Comparison of ENCODE assay signal across 8 cellular contexts in the genomic region with DNA sequence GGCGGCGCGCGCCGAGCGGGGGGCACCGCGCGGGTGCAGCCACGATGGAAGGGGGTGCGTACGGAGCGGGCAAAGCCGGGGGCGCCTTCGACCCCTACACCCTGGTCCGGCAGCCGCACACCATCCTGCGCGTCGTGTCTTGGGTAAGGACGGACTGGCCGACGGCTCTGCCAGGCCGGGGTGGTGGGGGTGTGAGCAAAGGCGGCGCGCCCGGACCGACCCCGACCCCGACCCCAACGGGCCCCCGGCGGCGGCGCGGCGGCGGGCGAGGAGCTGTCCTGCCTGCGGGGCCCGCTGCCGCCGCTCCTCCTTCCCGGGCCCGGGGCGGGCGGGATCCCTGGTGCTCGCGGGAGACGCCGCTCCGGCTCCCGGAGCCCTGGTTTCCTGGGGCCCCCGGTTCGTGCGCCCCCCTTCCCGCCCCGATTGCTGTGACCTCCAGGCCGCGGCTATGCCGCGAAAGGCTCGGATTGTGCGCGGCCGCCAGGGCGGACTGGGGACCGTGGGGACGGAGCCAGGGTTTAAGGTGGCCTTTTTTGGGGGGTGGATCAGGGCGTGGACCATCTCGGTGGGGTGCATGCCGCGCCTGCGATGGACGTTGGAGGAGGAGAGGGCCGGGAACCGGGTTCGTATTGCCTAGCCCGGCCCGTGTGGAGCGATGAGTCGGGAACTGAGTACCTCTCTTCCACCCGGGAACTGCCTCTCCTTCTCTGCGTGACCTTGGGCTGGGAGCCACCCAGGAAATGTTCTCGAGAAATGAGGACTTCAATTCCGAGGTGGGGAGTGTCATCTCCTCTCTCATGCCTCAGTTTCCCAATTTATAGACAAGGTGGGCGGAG. TPM values are rescaled to one million over a fixed set of nuclear protein-coding genes. Genes with fewer than 3 reads are reported as not detected.
A peak's percentile ranks its signal among the peaks of the same experiment; 100 is the strongest.
DNase-seq lines count a peak whose midpoint lies in the region; ATAC-seq, FAIRE-seq and TF ChIP-seq lines count a peak whose summit lies in the region.

Gene SYNGR1 (plus strand): TSS at position 25 of the 836 bp plus-strand sequence. CDS start 20 bp downstream, at position 45.

- peak within 1 kb of the TSS; percentile 91 for H4K8ac ChIP-seq in H1 (ENCODE audit: extremely low read depth, insufficient read depth, low read length)

- H4K91ac ChIP-seq in H1 (replicated peaks; ENCODE audit: insufficient read length, low read length): peak within 1 kb of the TSS; percentile 48

- no peak for FAIRE-seq in H1 (lab: Jason Lieb, UNC)

- H3K4me3 ChIP-seq in GM08714 (ENCODE audit: low read length): peak within 1 kb of the TSS; percentile 53
- peak within 1 kb of the TSS; percentile 75 for H3K4me3 ChIP-seq in PC-3 (ENCODE audit: low read length)
- peak within 1 kb of the TSS; percentile 70 to 93 (median 74) for H3K4me3 ChIP-seq in H1 (ENCODE audit: extremely low read depth in 1 of 4, insufficient read depth in 2 of 4, low read depth in 3 of 4, low read length in 4 of 4)
- no peak within 1 kb of the TSS for H3K4me3 ChIP-seq in mucosa of stomach (ENCODE audit: low read length)
- H3K4me3 ChIP-seq in aorta (ENCODE audit: low read length in 2 of 2): peak within 1 kb of the TSS; percentile 54 to 59

- CTCF ChIA-PET in PC-3 (lab: Charles Lee) (interaction anchor here (0.6 kb wide), 1 partner anchor 72 kb away, joined by 3 read pairs; no protein-coding TSS in a partner anchor), H1 (lab: Charles Lee; ENCODE audit: partially characterized antibody) (interaction anchor here (0.7 to 2.4 kb wide), 5 partner anchors 19 to 164 kb away, joined by 3 to 10 read pairs (median 4); no protein-coding TSS in a partner anchor)

- TF ChIP-seq EP300 in H1 (IDR thresholded peaks at IDR 0.05; ENCODE audit: borderline replicate concordance in 1 of 2, low read depth in 2 of 2, low read length in 2 of 2): no peak

- no peaks in the 10 kb centered on the region for H3K79me2 ChIP-seq in PC-3 (ENCODE audit: low read length)
- H3K79me2 ChIP-seq in H1 (ENCODE audit: control insufficient read depth in 1 of 2, insufficient read depth in 2 of 2, low read length in 2 of 2): peaks cover 0 to 5% of the 10 kb centered on the region in 2 experiments; a peak in 1 of 4 replicates

- H3K23ac ChIP-seq in H1 (ENCODE audit: insufficient read length): no peak within 1 kb of the TSS

- POLR2A ChIA-PET in PC-3 (lab: Charles Lee; ENCODE audit: unreplicated experiment) (no interaction called here), H1 (lab: Charles Lee; ENCODE audit: partially characterized antibody) (interaction anchor here (0.6 to 22.5 kb wide), 8 partner anchors 9 to 375 kb away, joined by 3 to 413 read pairs (median 3); partner anchors contain the start of gene RPL3)

- H4K20me1 ChIP-seq in PC-3 (ENCODE audit: low read length) (no peaks in the 10 kb centered on the region), H1 (replicated peaks in 1 of 2; ENCODE audit: control insufficient read depth in 1 of 2, insufficient read depth in 2 of 2, low read length in 2 of 2) (peaks cover 0 to 5% of the 10 kb centered on the region in 2 experiments)

- H3K9ac ChIP-seq in PC-3 (ENCODE audit: low read length) (peak within 1 kb of the TSS; percentile 40), H1 (replicated peaks in 1 of 4; ENCODE audit: extremely low read depth in 1 of 4, low read depth in 3 of 4, low read length in 3 of 4) (peak within 1 kb of the TSS in 3 of 4 experiments; percentile 42 to 74 (median 64); a peak in 5 of 7 replicates), mucosa of stomach (ENCODE audit: low read length) (peak within 1 kb of the TSS; percentile 57)

- H3K4me2 ChIP-seq in PC-3 (ENCODE audit: low read length) (peak within 1 kb of the TSS; percentile 91), H1 (ENCODE audit: insufficient read depth in 1 of 2, low read depth in 2 of 2, low read length in 2 of 2) (peak within 1 kb of the TSS; percentile 86 to 98)

- H2AK5ac ChIP-seq in H1 (ENCODE audit: low read depth, low read length): no peak within 1 kb of the TSS

- H3K23me2 ChIP-seq in H1 (ENCODE audit: low read depth, low read length): peaks cover 13% of the 10 kb centered on the region

- H3K27ac ChIP-seq in PC-3 (ENCODE audit: low read length): no peak within 1 kb of the TSS
- no peak within 1 kb of the TSS for H3K27ac ChIP-seq in H1 (ENCODE audit: low read depth, low read length)
- no peak within 1 kb of the TSS for H3K27ac ChIP-seq in aorta (ENCODE audit: low read depth in 1 of 2, low read length in 2 of 2)

- TF ChIP-seq RAD21 in H1 (IDR thresholded peaks at IDR 0.05 in 1 of 2, conservative IDR thresholded peaks at IDR 0.05 in 1 of 2; ENCODE audit: low read depth in 2 of 2, low read length in 2 of 2): no peak

- H2BK15ac ChIP-seq in H1 (ENCODE audit: low read length): peak within 1 kb of the TSS; percentile 55; the same call in 1 of the 2 replicates

- H3K56ac ChIP-seq in H1 (replicated peaks; ENCODE audit: insufficient read length, low read depth, low read length): no peak within 1 kb of the TSS

- ATAC-seq in PC-3 (peak; percentile 43), aorta (ENCODE audit: low FRiP score) (peak; percentile 28), GM18858 (IDR thresholded peaks at IDR 0.05; ENCODE audit: unreplicated experiment) (no peak), HG03135 (IDR thresholded peaks at IDR 0.05; ENCODE audit: unreplicated experiment) (no peak)

- no TSS peak for BruUV-seq in PC-3 (replicated peaks; lab: Mats Ljungman, UMichigan)

- peak within 1 kb of the TSS; percentile 87 for H3K18ac ChIP-seq in H1 (ENCODE audit: extremely low read depth, low read length)

- H3K79me1 ChIP-seq in H1 (ENCODE audit: low read depth, low read length): peaks cover 7% of the 10 kb centered on the region

- peak within 1 kb of the TSS; percentile 40 for H2BK20ac ChIP-seq in H1 (ENCODE audit: low read length)

- no peak for TF ChIP-seq CTCF in PC-3 (conservative IDR thresholded peaks at IDR 0.05; ENCODE audit: low read depth, low read length)
- TF ChIP-seq CTCF in H1 (IDR thresholded peaks at IDR 0.05; ENCODE audit: control extremely low read depth in 1 of 3, insufficient read depth in 1 of 3, low read depth in 1 of 3, low read length in 3 of 3): no peak

- H3F3A ChIP-seq in PC-3 (ENCODE audit: low read length, unreplicated experiment): no peaks in the 10 kb centered on the region

- H2BK12ac ChIP-seq in H1 (ENCODE audit: low read depth, low read length): peak within 1 kb of the TSS; percentile 69; the same call in 1 of the 2 replicates

- no peaks in the 10 kb centered on the region for H3K36me3 ChIP-seq in PC-3 (ENCODE audit: low read depth, low read length)
- no peaks in the 10 kb centered on the region for H3K36me3 ChIP-seq in H1 (ENCODE audit: control insufficient read depth in 2 of 4, insufficient read depth in 4 of 4, low read length in 3 of 4)
- no peaks in the 10 kb centered on the region for H3K36me3 ChIP-seq in mucosa of stomach (ENCODE audit: control insufficient read depth, insufficient read depth, low read length)
- H3K36me3 ChIP-seq in aorta (ENCODE audit: control insufficient read depth in 1 of 2, insufficient read depth in 2 of 2, low read length in 1 of 2): no peaks in the 10 kb centered on the region

- DNase-seq in PC-3: no peak
- no peak for DNase-seq in H1 (ENCODE audit: low read depth in 1 of 2, low spot score in 2 of 2)
- no peak for DNase-seq in aorta
- DNase-seq in GDM1 (lab: John Stamatoyannopoulos, UW): no peak

- H4K5ac ChIP-seq in H1 (ENCODE audit: insufficient read length, low read depth, low read length): peak within 1 kb of the TSS; percentile 40

- H3K9me3 ChIP-seq in PC-3 (ENCODE audit: low read length) (no peaks in the 10 kb centered on the region), H1 (ENCODE audit: insufficient read depth in 2 of 2, low read depth in 1 of 2, low read length in 1 of 2) (no peaks in the 10 kb centered on the region), mucosa of stomach (ENCODE audit: control insufficient read depth, low read length) (no peaks in the 10 kb centered on the region), aorta (ENCODE audit: control insufficient read depth, low read length) (no peaks in the 10 kb centered on the region)

- TF ChIP-seq POLR2A in H1 (IDR thresholded peaks at IDR 0.05; ENCODE audit: control extremely low read depth in 1 of 2, low read depth in 2 of 2, low read length in 2 of 2): no peak; a peak in 1 of 3 replicates

- no peak within 1 kb of the TSS for H2BK120ac ChIP-seq in H1 (replicated peaks; ENCODE audit: low read depth, low read length)

- intact Hi-C loops in PC-3 (cut with micrococcal nuclease) (no loop called here), aorta (cut with DNase I) (no loop called here)

- H2AFZ ChIP-seq in PC-3 (ENCODE audit: low read length) (peak within 1 kb of the TSS; percentile 92), H1 (ENCODE audit: low read length) (peak within 1 kb of the TSS; percentile 91; the same call in 1 of the 2 replicates)

- no peak within 1 kb of the TSS for H3K4ac ChIP-seq in H1 (replicated peaks; ENCODE audit: insufficient read length, low read depth, low read length)

- H3K27me3 ChIP-seq in PC-3 (ENCODE audit: low read length) (no peaks in the 10 kb centered on the region), H1 (replicated peaks in 1 of 4; ENCODE audit: control insufficient read depth in 3 of 4, extremely low read depth in 1 of 4, insufficient read depth in 3 of 4, low read length in 3 of 4) (peaks cover 0 to 4% (median 4%) of the 10 kb centered on the region in 4 experiments; a peak in 2 of 7 replicates), mucosa of stomach (ENCODE audit: control insufficient read depth, insufficient read depth, low read length) (peaks cover 20% of the 10 kb centered on the region), aorta (ENCODE audit: control insufficient read depth in 1 of 2, insufficient read depth in 2 of 2, low read length in 1 of 2) (no peaks in the 10 kb centered on the region)

- 10% methylated on average over 31 of the region's 89 CpGs; no CpG with 5 or more reads in 1 of the 2 experiments for WGBS in H1 (ENCODE audit: extremely low coverage in 1 of 2, insufficient coverage in 1 of 2, insufficient read length in 1 of 2, insufficient replicate concordance in 2 of 2, low coverage in 1 of 2, low lambda C conversion rate in 2 of 2, missing lambda C conversion rate in 1 of 2), 2 experiments
- WGBS in aorta, 2 donors: 1 to 2% methylated on average over 29 to 89 of the region's 89 CpGs

- H2BK5ac ChIP-seq in H1 (ENCODE audit: low read depth, low read length): peak within 1 kb of the TSS; percentile 60; the same call in 1 of the 2 replicates

- no peaks in the 10 kb centered on the region for H3K9me2 ChIP-seq in PC-3 (replicated peaks; ENCODE audit: low read length)

- no peak within 1 kb of the TSS for H3K14ac ChIP-seq in H1 (ENCODE audit: insufficient read length)

- H3K4me1 ChIP-seq in PC-3 (ENCODE audit: insufficient read depth, low read length): 0 out of 2 replicates have a peak, but pooled peaks cover 3% of the 10 kb centered on the region
- peaks cover 5 to 29% (median 19%) of the 10 kb centered on the region in 4 experiments for H3K4me1 ChIP-seq in H1 (replicated peaks in 1 of 4; ENCODE audit: control insufficient read depth in 3 of 4, insufficient read depth in 4 of 4, low read length in 3 of 4)
- H3K4me1 ChIP-seq in mucosa of stomach (ENCODE audit: control insufficient read depth, insufficient read depth, low read length): no peaks in the 10 kb centered on the region
- no peaks in the 10 kb centered on the region for H3K4me1 ChIP-seq in aorta (ENCODE audit: control insufficient read depth in 1 of 2, insufficient read depth in 2 of 2, low read length in 2 of 2)

RNA-seq across cellular contexts. Expression of gene SYNGR1, which starts in this region (rescaled TPM):
- total RNA-seq in PC-3 (2014; rRNA removed) (7.8 and 9.0 TPM in 2 replicates), aorta (10 to 100 TPM in 1 of 2 donors, 1 to 10 TPM in 1; 5.1 to 26.7 TPM)
- 32.5 and 32.7 TPM in 2 replicates for total RNA-seq in H1 (2021; fragmentation: NEBNext Ultra II Directional; extraction: Animal tissue kit (Norgen Biotek cat#: 25700))
- polyA plus RNA-seq in H1 (2011; rRNA removed) (84.7 and 98.9 TPM in 2 replicates), aorta (10 to 100 TPM; 10.9 to 23.1 TPM)
- 86.1 TPM for polyA plus RNA-seq in H1 (2011; cell fraction: cytosol; rRNA removed)
- polyA plus RNA-seq in H1 (2011; cell fraction: nucleus; rRNA removed): 107 TPM
- 22.3 to 55.2 TPM (median 50.2 TPM) in 4 replicates for polyA plus RNA-seq in H1 (2012, experiment 1 of 2)
- polyA plus RNA-seq in H1 (2012, experiment 2 of 2): 31.1 TPM
- 31.4 TPM for polyA plus RNA-seq in H1 (2013, experiment 1 of 2)
- 34.9 TPM for polyA plus RNA-seq in H1 (2013, experiment 2 of 2)
- 21.3 and 25.3 TPM in 2 replicates for polyA minus RNA-seq in H1 (2011; rRNA and poly(A)+ RNA removed)
- polyA minus RNA-seq in H1 (2011; cell fraction: cytosol; rRNA and poly(A)+ RNA removed): 23.3 TPM
- 25.3 TPM for polyA minus RNA-seq in H1 (2011; cell fraction: nucleus; rRNA and poly(A)+ RNA removed)

Comparison
In these comparisons a context has a peak if more than half of its experiments do, and no peak if none do; other contexts are left out.
1. ATAC-seq: peak in PC-3 (single experiment) and aorta (single experiment); none in GM18858 (single experiment) and HG03135 (single experiment).
2. Peak in every context shown above with its lines, with median percentiles within 50 percentile points of each other: H3K9ac ChIP-seq.